ENCODE assay signal across 12 cellular contexts in genomic region chr11:12769834-12770345, GRCh38.
DNase-seq lines count a peak whose midpoint lies in the region; ATAC-seq, FAIRE-seq and TF ChIP-seq lines count a peak whose summit lies in the region.
"Had no signal": no experiment of that assay in that cellular context is flagged by ENCODE, and none has a peak within 500 bp of the region (broad histone marks: within the 10 kb centered on the region; RNA-seq: fewer than 3 reads in every experiment).

No MANE protein-coding gene starts in this region.

- POLR2A ChIA-PET in A549 (lab: Yijun Ruan, JAX): interaction anchor here (0.9 to 1.0 kb wide), 4 partner anchors 30 to 96 kb away, joined by 3 to 4 read pairs (median 4); no protein-coding TSS in a partner anchor

- peak overlapping the region; percentile 77 for H3K4me2 ChIP-seq in A549

- no peak for FAIRE-seq in A549 (lab: Jason Lieb, UNC)

- no peaks in the 10 kb centered on the region for H3K9me3 ChIP-seq in A549

- no peak for TF ChIP-seq POLR2A in A549 (IDR thresholded peaks at IDR 0.05; ENCODE audit: low read length)

- ATAC-seq in A549 (peak; percentile 74 to 76), GM18517 (IDR thresholded peaks at IDR 0.05; ENCODE audit: unreplicated experiment) (no peak)

- 1% methylated on average over 3 of the region's 3 CpGs for WGBS in A549 (ENCODE audit: missing lambda C conversion rate)

- TF ChIP-seq CTCF in A549 (IDR thresholded peaks at IDR 0.05) (no peak), fibroblast of villous mesenchyme (IDR thresholded peaks at IDR 0.05; ENCODE audit: insufficient read depth, low read depth, low read length) (no peak)

- peak; percentile 60 to 74 for DNase-seq in A549 (ENCODE audit: low read depth in 1 of 2, low spot score in 1 of 2)
- peak; percentile 85 for DNase-seq in HS-5 (ENCODE audit: low read depth)
- peak; percentile 23 for DNase-seq in SKM-1 (lab: John Stamatoyannopoulos, UW; ENCODE audit: unreplicated experiment)
- peak; percentile 84 for DNase-seq in fibroblast of villous mesenchyme (ENCODE audit: low read depth)
- no peak for DNase-seq in NCI-H82 (lab: John Stamatoyannopoulos, UW)
- DNase-seq in globus pallidus (ENCODE audit: low spot score): no peak
- no peak for DNase-seq in NCI-H1105 treated with DMSO at 0.1 percent for 48 hours (lab: John Stamatoyannopoulos, UW)
- DNase-seq: activated CD4-positive, alpha-beta memory T cell treated with anti-CD3 and anti-CD28 coated beads, Interleukin-2, amount 10 ng/mL, durations not matched to agents 7 days and 5 days; aorta; H9; NK-92 treated with Interleukin-12 subunit alpha and Interleukin-12 subunit beta, amount 100 ng/mL, for 24 hours had no signal

- TF ChIP-seq EP300 in A549 (IDR thresholded peaks at IDR 0.05): peak; percentile 46 to 77; a peak in 2 of 5 replicates

- CTCF ChIA-PET in A549 (lab: Yijun Ruan, JAX): interaction anchor here (0.7 to 2.2 kb wide), 6 partner anchors 10 to 413 kb away, joined by 3 to 6 read pairs (median 4); no protein-coding TSS in a partner anchor

- peaks cover 95% of the 10 kb centered on the region for H3K4me1 ChIP-seq in A549

- H3K27ac ChIP-seq in A549: peak overlapping the region; percentile 86 to 92

- H3K4me3 ChIP-seq in A549: peak overlapping the region; percentile 10; the same call in 1 of the 3 replicates
- no peak overlapping the region for H3K4me3 ChIP-seq in fibroblast of villous mesenchyme (ENCODE audit: low read depth, low read length)

- peak; percentile 6 to 47; a peak in 2 of 5 replicates for TF ChIP-seq RAD21 in A549 (conservative IDR thresholded peaks at IDR 0.05 in 1 of 2, IDR thresholded peaks at IDR 0.05 in 1 of 2)

TF ChIP-seq in A549, 52 proteins besides CTCF, POLR2A, EP300 and RAD21:
- peak; percentile 48 to 67; a peak in 2 of 5 replicates for TF ChIP-seq JUN (IDR thresholded peaks at IDR 0.05)
- peak; percentile 82; the same call in 1 of the 2 replicates for TF ChIP-seq GATA3 (IDR thresholded peaks at IDR 0.05; ENCODE audit: borderline replicate concordance)
- peak; percentile 63; the same call in 1 of the 2 replicates for TF ChIP-seq FOSL2 (IDR thresholded peaks at IDR 0.05)
- peak; percentile 86 for TF ChIP-seq FOSL2 (CRISPR knock-in tag; IDR thresholded peaks at IDR 0.05)
- TF ChIP-seq JUNB (IDR thresholded peaks at IDR 0.05): peak; percentile 74
- no peak for TF ChIP-seq SREBF2 (IDR thresholded peaks at IDR 0.05)
- no peak for TF ChIP-seq CHD2 (IDR thresholded peaks at IDR 0.05; ENCODE audit: low read length, partially characterized antibody)
- peak; percentile 55 for TF ChIP-seq MAFK (IDR thresholded peaks at IDR 0.05; ENCODE audit: partially characterized antibody)
- 0 out of 2 replicates have a peak, but pooled peaks have one; percentile 31 for TF ChIP-seq FOXS1 (CRISPR knock-in tag; IDR thresholded peaks at IDR 0.05)
- 0 out of 3 replicates have a peak, but pooled peaks have one; percentile 50 for TF ChIP-seq BCL3 (IDR thresholded peaks at IDR 0.05)
- TF ChIP-seq MAX (IDR thresholded peaks at IDR 0.05): 0 out of 2 replicates have a peak, but pooled peaks have one; percentile 48
- TF ChIP-seq HOXB13 (CRISPR knock-in tag; IDR thresholded peaks at IDR 0.05; ENCODE audit: low read depth): peak; percentile 32; the same call in 1 of the 2 replicates
- no peak for TF ChIP-seq RFX5 (IDR thresholded peaks at IDR 0.05)
- TF ChIP-seq EHF (CRISPR knock-in tag; IDR thresholded peaks at IDR 0.05): no peak
- TF ChIP-seq SMC3 (IDR thresholded peaks at IDR 0.05): peak; percentile 27; the same call in 1 of the 3 replicates
- peak in 1 of 2 experiments; percentile 67; a peak in 1 of 4 replicates for TF ChIP-seq CEBPB (IDR thresholded peaks at IDR 0.05)
- 0 out of 2 replicates have a peak, but pooled peaks have one; percentile 13 for TF ChIP-seq TP53 (CRISPR knock-in tag; IDR thresholded peaks at IDR 0.05)

Comparison
In these comparisons a context has a peak if more than half of its experiments do, and no peak if none do; other contexts are left out.
1. DNase-seq: peak in A549 (2 of 2), HS-5 (single experiment), SKM-1 (single experiment) and fibroblast of villous mesenchyme (single experiment); none in NCI-H82 (single experiment), globus pallidus (single experiment) and NCI-H1105 treated with DMSO at 0.1 percent for 48 hours (single experiment).